Comparison of ENCODE assay signal across 9 cellular contexts in genomic region chr11:35144103-35144741, GRCh38. TPM values are rescaled to one million over a fixed set of nuclear protein-coding genes. Genes with fewer than 3 reads are reported as not detected.
A peak's percentile ranks its signal among the peaks of the same experiment; 100 is the strongest.
DNase-seq lines count a peak whose midpoint lies in the region; ATAC-seq and TF ChIP-seq lines count a peak whose summit lies in the region.
"Had no signal": no experiment of that assay in that cellular context is flagged by ENCODE, and none has a peak within 500 bp of the region (broad histone marks: within the 10 kb centered on the region; RNA-seq: fewer than 3 reads in every experiment).

No MANE protein-coding gene starts in this region.

- H3K36me3 Mint-ChIP-seq in naive thymus-derived CD8-positive, alpha-beta T cell = peaks cover 9 to 50% (median 36%) of the 10 kb centered on the region in 3 donors

- DNase-seq in activated gamma-delta T cell treated with Interleukin-2 at 50 U/mL for 16 hours = peak; percentile 58
- DNase-seq in activated gamma-delta T cell (lab: John Stamatoyannopoulos, UW) = no peak
- peak; percentile 84 for DNase-seq in RPMI7951 (ENCODE audit: low read depth)
- DNase-seq in ascending aorta (ENCODE audit: low spot score in 2 of 2) = no peak
- DNase-seq in naive thymus-derived CD8-positive, alpha-beta T cell = peak; percentile 20 to 82 (median 64)
- no peak for DNase-seq in middle frontal gyrus (ENCODE audit: extremely low spot score, low spot score)
- DNase-seq in NCI-H2171 treated with DMSO at 0.1 percent for 48 hours (lab: John Stamatoyannopoulos, UW) = no peak

- no peaks in the 10 kb centered on the region for H3K27me3 ChIP-seq in ascending aorta

- peak overlapping the region; percentile 54 to 98 for H3K27ac ChIP-seq in ascending aorta
- H3K27ac ChIP-seq: C4-2B had no signal

- intact Hi-C loops in ascending aorta (cut with DNase I) = loop anchor here (5.0 kb wide), 2 partner anchors 143 to 227 kb away; partner anchors contain the start of genes APIP and PDHX

- peak overlapping the region; percentile 91 to 98 (median 94) for H3K27ac Mint-ChIP-seq in naive thymus-derived CD8-positive, alpha-beta T cell

- peaks cover 19 to 50% of the 10 kb centered on the region in 2 donors for H3K4me1 ChIP-seq in ascending aorta

- POLR2A ChIA-PET in naive thymus-derived CD8-positive, alpha-beta T cell (lab: Charles Lee) = interaction anchor here (0.6 to 6.9 kb wide), 11 partner anchors 11 to 103 kb away, joined by 3 to 100 read pairs (median 4); no protein-coding TSS in a partner anchor

- no peak for TF ChIP-seq CTCF in ascending aorta (IDR thresholded peaks at IDR 0.05)

- peaks cover 0 to 1% (median 0%) of the 10 kb centered on the region in 9 donors for H3K9me3 Mint-ChIP-seq in naive thymus-derived CD8-positive, alpha-beta T cell

- H3K27me3 Mint-ChIP-seq in naive thymus-derived CD8-positive, alpha-beta T cell = no peaks in the 10 kb centered on the region

- H3K9me3 ChIP-seq in ascending aorta = no peaks in the 10 kb centered on the region

- H3K4me3 Mint-ChIP-seq in naive thymus-derived CD8-positive, alpha-beta T cell = peak overlapping the region; percentile 86 to 100 (median 97)

- ATAC-seq in HG03066 (IDR thresholded peaks at IDR 0.05; ENCODE audit: low read depth, unreplicated experiment) = peak; percentile 40
- peak; percentile 41 to 61 for ATAC-seq in naive thymus-derived CD8-positive, alpha-beta T cell

- H3K4me3 ChIP-seq in ascending aorta = peak overlapping the region; percentile 3 to 31

- peaks cover 0 to 3% of the 10 kb centered on the region in 2 donors for H3K36me3 ChIP-seq in ascending aorta

- H3K4me1 Mint-ChIP-seq in naive thymus-derived CD8-positive, alpha-beta T cell = peaks cover 52 to 90% (median 81%) of the 10 kb centered on the region in 4 donors

RNA-seq across cellular contexts. Expression of gene CD44, which starts 5.3 kb away (rescaled TPM):
- total RNA-seq in RPMI7951 (2014; rRNA removed; shearing (Covaris generic)) = 241 and 316 TPM in 2 replicates
- 188 TPM for total RNA-seq in ascending aorta
- 100 to 1,000 TPM; 650 to 703 TPM for total RNA-seq in naive thymus-derived CD8-positive, alpha-beta T cell
- polyA plus RNA-seq in naive thymus-derived CD8-positive, alpha-beta T cell = 100 to 1,000 TPM; 291 TPM

Comparison
In these comparisons a context has a peak if more than half of its experiments do, and no peak if none do; other contexts are left out.
1. DNase-seq: peak in activated gamma-delta T cell treated with Interleukin-2 at 50 U/mL for 16 hours (single experiment), RPMI7951 (single experiment) and naive thymus-derived CD8-positive, alpha-beta T cell (10 of 10); none in activated gamma-delta T cell (single experiment), ascending aorta (0 of 2), middle frontal gyrus (single experiment) and NCI-H2171 treated with DMSO at 0.1 percent for 48 hours (single experiment).